ENCODE assay signal across 1 cellular context in the genomic region with DNA sequence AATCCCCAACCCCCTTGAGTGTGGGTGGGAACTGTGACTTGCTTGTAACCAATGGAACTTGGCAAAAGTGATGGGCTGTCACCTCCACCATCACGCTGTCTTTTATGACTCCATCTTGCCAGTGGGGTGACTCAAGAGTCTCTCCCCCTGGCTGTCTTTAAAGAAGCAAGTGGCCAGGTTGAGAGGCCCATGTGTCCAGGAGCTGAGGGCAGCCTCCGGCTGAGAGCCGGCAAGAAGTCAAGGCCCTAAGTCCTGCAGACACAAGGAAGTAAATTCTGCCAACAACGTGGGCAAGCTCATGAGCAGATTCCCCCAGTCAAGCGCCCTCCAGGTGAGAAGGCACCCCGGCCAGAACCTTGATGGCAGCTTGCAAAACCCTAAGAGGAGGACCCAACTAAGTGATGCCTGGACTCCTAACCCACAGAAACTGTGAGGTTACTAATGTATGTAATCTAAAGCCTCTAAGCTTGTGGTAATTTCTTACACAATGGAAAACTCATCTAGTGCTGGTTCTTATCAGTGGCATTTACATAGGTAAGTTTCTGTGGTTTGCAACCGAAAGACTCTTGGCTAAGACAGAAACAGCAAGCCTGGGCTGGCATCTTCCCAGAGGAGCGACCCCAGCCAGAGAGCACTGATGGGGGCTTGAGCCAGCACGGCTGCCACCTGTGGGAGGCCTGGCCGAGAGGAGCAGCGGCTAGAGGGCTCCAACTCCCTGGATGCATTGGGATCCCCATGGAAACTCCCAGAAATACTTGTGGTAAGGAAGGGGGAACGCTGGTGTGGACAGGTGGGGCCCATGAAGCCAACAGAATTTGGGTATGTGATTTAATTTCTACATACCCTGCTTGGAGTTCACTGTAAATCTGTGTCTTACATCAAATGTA.
TF ChIP-seq lines count a peak whose summit lies in the region.

No MANE protein-coding gene starts in this region.

TF ChIP-seq in HepG2, 621 proteins besides CTCF, POLR2A, EP300 and RAD21:
- TF ChIP-seq KAT7 (CRISPR knock-in tag; IDR thresholded peaks at IDR 0.05; ENCODE audit: borderline replicate concordance) (no peak), ZNF615 (CRISPR knock-in tag; IDR thresholded peaks at IDR 0.05; ENCODE audit: borderline replicate concordance) (no peak), NFYB (CRISPR knock-in tag; IDR thresholded peaks at IDR 0.05) (no peak), SOX6 (IDR thresholded peaks at IDR 0.05) (no peak), SOX6 (CRISPR knock-in tag; IDR thresholded peaks at IDR 0.05) (no peak), ZBTB7A (CRISPR knock-in tag; IDR thresholded peaks at IDR 0.05) (no peak), CREM (IDR thresholded peaks at IDR 0.05) (no peak), CREM (CRISPR knock-in tag; IDR thresholded peaks at IDR 0.05) (no peak), GLI4 (CRISPR knock-in tag; IDR thresholded peaks at IDR 0.05; ENCODE audit: borderline replicate concordance) (no peak), ZNF382 (CRISPR knock-in tag; IDR thresholded peaks at IDR 0.05; ENCODE audit: borderline replicate concordance) (no peak), FOXJ3 (CRISPR knock-in tag; IDR thresholded peaks at IDR 0.05; ENCODE audit: borderline replicate concordance) (no peak), SOX5 (CRISPR knock-in tag; IDR thresholded peaks at IDR 0.05; ENCODE audit: borderline replicate concordance) (no peak), TCF7 (IDR thresholded peaks at IDR 0.05; ENCODE audit: low read depth) (no peak)
- TF ChIP-seq, protein P1, sequence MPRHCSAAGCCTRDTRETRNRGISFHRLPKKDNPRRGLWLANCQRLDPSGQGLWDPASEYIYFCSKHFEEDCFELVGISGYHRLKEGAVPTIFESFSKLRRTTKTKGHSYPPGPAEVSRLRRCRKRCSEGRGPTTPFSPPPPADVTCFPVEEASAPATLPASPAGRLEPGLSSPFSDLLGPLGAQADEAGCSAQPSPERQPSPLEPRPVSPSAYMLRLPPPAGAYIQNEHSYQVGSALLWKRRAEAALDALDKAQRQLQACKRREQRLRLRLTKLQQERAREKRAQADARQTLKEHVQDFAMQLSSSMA (CRISPR knock-in tag; IDR thresholded peaks at IDR 0.05): no peak
- TF ChIP-seq, protein P2, sequence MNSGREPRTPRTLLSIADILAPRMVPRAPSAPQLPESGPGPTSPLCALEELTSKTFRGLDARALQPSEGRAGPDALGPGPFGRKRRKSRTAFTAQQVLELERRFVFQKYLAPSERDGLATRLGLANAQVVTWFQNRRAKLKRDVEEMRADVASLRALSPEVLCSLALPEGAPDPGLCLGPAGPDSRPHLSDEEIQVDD (CRISPR knock-in tag; IDR thresholded peaks at IDR 0.05; ENCODE audit: borderline replicate concordance): no peak
- TF ChIP-seq, protein P3, sequence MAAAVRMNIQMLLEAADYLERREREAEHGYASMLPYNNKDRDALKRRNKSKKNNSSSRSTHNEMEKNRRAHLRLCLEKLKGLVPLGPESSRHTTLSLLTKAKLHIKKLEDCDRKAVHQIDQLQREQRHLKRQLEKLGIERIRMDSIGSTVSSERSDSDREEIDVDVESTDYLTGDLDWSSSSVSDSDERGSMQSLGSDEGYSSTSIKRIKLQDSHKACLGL (CRISPR knock-in tag; IDR thresholded peaks at IDR 0.05): no peak
- TF ChIP-seq, protein P4, sequence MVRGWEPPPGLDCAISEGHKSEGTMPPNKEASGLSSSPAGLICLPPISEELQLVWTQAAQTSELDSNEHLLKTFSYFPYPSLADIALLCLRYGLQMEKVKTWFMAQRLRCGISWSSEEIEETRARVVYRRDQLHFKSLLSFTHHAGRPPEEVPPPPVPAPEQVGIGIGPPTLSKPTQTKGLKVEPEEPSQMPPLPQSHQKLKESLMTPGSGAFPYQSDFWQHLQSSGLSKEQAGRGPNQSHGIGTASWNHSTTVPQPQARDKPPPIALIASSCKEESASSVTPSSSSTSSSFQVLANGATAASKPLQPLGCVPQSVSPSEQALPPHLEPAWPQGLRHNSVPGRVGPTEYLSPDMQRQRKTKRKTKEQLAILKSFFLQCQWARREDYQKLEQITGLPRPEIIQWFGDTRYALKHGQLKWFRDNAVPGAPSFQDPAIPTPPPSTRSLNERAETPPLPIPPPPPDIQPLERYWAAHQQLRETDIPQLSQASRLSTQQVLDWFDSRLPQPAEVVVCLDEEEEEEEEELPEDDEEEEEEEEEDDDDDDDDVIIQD (CRISPR knock-in tag; IDR thresholded peaks at IDR 0.05; ENCODE audit: low read depth): no peak
